Comparison of ENCODE assay signal across 2 cellular contexts in genomic region chr9:27866741-27867140, GRCh38.
TF ChIP-seq lines count a peak whose summit lies in the region.

No MANE protein-coding gene starts in this region.

TF ChIP-seq in GM23338, 12 proteins besides CTCF, POLR2A, EP300 and RAD21 (continued from another document):
- TF ChIP-seq ETS1 (IDR thresholded peaks at IDR 0.05) (no peak), NANOG (IDR thresholded peaks at IDR 0.05; ENCODE audit: borderline replicate concordance) (no peak), REST (IDR thresholded peaks at IDR 0.05; ENCODE audit: unreplicated experiment) (no peak), CREB1 (CRISPR knock-in tag; IDR thresholded peaks at IDR 0.05; ENCODE audit: low read depth) (no peak), EZH2phosphoT487 (IDR thresholded peaks at IDR 0.05; ENCODE audit: unreplicated experiment) (no peak), ZNF114 (CRISPR knock-in tag; IDR thresholded peaks at IDR 0.05) (no peak), POLR2AphosphoS5 (IDR thresholded peaks at IDR 0.05; ENCODE audit: low read depth) (no peak), STAT1 (IDR thresholded peaks at IDR 0.05; ENCODE audit: unreplicated experiment) (no peak), EZH2 (IDR thresholded peaks at IDR 0.05; ENCODE audit: low read depth, unreplicated experiment) (no peak), ZNF462 (CRISPR knock-in tag; IDR thresholded peaks at IDR 0.05) (no peak)

TF ChIP-seq in HepG2, 621 proteins besides CTCF, POLR2A, EP300 and RAD21 (continued from another document):
- TF ChIP-seq FOXC1 (CRISPR knock-in tag; IDR thresholded peaks at IDR 0.05; ENCODE audit: borderline replicate concordance): no peak
- TF ChIP-seq ATF3 (CRISPR knock-in tag; IDR thresholded peaks at IDR 0.05): no peak
- TF ChIP-seq GABPA (IDR thresholded peaks at IDR 0.05; ENCODE audit: low read depth, low read length): no peak
- TF ChIP-seq GABPA (CRISPR knock-in tag; IDR thresholded peaks at IDR 0.05; ENCODE audit: low read depth): no peak
- no peak for TF ChIP-seq ASH2L (IDR thresholded peaks at IDR 0.05; ENCODE audit: insufficient read length, low read depth, low read length)
- no peak for TF ChIP-seq ZNF670 (CRISPR knock-in tag; IDR thresholded peaks at IDR 0.05; ENCODE audit: borderline replicate concordance)
